ENCODE assay signal across 1 cellular context in genomic region chr16:20899503-20900298, GRCh38.
TF ChIP-seq lines count a peak whose summit lies in the region.

No MANE protein-coding gene starts in this region.

TF ChIP-seq in HepG2, 621 proteins besides CTCF, POLR2A, EP300 and RAD21 (continued from another document and continues in another):
- peak; percentile 7; the same call in 1 of the 2 replicates for TF ChIP-seq ZGPAT (CRISPR knock-in tag; IDR thresholded peaks at IDR 0.05)
- peak; percentile 52; the same call in 1 of the 2 replicates for TF ChIP-seq MXD3 (CRISPR knock-in tag; IDR thresholded peaks at IDR 0.05)
- no peak for TF ChIP-seq PRDM15 (CRISPR knock-in tag; IDR thresholded peaks at IDR 0.05)
- TF ChIP-seq, protein P1, sequence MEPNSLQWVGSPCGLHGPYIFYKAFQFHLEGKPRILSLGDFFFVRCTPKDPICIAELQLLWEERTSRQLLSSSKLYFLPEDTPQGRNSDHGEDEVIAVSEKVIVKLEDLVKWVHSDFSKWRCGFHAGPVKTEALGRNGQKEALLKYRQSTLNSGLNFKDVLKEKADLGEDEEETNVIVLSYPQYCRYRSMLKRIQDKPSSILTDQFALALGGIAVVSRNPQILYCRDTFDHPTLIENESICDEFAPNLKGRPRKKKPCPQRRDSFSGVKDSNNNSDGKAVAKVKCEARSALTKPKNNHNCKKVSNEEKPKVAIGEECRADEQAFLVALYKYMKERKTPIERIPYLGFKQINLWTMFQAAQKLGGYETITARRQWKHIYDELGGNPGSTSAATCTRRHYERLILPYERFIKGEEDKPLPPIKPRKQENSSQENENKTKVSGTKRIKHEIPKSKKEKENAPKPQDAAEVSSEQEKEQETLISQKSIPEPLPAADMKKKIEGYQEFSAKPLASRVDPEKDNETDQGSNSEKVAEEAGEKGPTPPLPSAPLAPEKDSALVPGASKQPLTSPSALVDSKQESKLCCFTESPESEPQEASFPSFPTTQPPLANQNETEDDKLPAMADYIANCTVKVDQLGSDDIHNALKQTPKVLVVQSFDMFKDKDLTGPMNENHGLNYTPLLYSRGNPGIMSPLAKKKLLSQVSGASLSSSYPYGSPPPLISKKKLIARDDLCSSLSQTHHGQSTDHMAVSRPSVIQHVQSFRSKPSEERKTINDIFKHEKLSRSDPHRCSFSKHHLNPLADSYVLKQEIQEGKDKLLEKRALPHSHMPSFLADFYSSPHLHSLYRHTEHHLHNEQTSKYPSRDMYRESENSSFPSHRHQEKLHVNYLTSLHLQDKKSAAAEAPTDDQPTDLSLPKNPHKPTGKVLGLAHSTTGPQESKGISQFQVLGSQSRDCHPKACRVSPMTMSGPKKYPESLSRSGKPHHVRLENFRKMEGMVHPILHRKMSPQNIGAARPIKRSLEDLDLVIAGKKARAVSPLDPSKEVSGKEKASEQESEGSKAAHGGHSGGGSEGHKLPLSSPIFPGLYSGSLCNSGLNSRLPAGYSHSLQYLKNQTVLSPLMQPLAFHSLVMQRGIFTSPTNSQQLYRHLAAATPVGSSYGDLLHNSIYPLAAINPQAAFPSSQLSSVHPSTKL (CRISPR knock-in tag; IDR thresholded peaks at IDR 0.05) = peak; percentile 49; the same call in 1 of the 2 replicates
- TF ChIP-seq ZC3H4 (CRISPR knock-in tag; IDR thresholded peaks at IDR 0.05; ENCODE audit: borderline replicate concordance) = no peak
- TF ChIP-seq KDM1A (CRISPR knock-in tag; IDR thresholded peaks at IDR 0.05) = no peak
- TF ChIP-seq ZNF274 (CRISPR knock-in tag; IDR thresholded peaks at IDR 0.05) = no peak; the same call in 1 of the 2 replicates
- TF ChIP-seq, protein P2, sequence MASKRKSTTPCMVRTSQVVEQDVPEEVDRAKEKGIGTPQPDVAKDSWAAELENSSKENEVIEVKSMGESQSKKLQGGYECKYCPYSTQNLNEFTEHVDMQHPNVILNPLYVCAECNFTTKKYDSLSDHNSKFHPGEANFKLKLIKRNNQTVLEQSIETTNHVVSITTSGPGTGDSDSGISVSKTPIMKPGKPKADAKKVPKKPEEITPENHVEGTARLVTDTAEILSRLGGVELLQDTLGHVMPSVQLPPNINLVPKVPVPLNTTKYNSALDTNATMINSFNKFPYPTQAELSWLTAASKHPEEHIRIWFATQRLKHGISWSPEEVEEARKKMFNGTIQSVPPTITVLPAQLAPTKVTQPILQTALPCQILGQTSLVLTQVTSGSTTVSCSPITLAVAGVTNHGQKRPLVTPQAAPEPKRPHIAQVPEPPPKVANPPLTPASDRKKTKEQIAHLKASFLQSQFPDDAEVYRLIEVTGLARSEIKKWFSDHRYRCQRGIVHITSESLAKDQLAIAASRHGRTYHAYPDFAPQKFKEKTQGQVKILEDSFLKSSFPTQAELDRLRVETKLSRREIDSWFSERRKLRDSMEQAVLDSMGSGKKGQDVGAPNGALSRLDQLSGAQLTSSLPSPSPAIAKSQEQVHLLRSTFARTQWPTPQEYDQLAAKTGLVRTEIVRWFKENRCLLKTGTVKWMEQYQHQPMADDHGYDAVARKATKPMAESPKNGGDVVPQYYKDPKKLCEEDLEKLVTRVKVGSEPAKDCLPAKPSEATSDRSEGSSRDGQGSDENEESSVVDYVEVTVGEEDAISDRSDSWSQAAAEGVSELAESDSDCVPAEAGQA (IDR thresholded peaks at IDR 0.05; ENCODE audit: low read depth) = no peak
- TF ChIP-seq, protein P2 (CRISPR knock-in tag; IDR thresholded peaks at IDR 0.05; ENCODE audit: borderline replicate concordance) = no peak
- TF ChIP-seq HOXA5 (CRISPR knock-in tag; IDR thresholded peaks at IDR 0.05) = no peak
- peak; percentile 77; the same call in 1 of the 2 replicates for TF ChIP-seq ZNF724P (CRISPR knock-in tag; IDR thresholded peaks at IDR 0.05; ENCODE audit: borderline replicate concordance)
- TF ChIP-seq MTA3 (CRISPR knock-in tag; IDR thresholded peaks at IDR 0.05) = no peak
- peak; percentile 46; the same call in 1 of the 2 replicates for TF ChIP-seq SRY (CRISPR knock-in tag; IDR thresholded peaks at IDR 0.05)
- peak; percentile 65; the same call in 1 of the 2 replicates for TF ChIP-seq ZIK1 (CRISPR knock-in tag; IDR thresholded peaks at IDR 0.05; ENCODE audit: borderline replicate concordance, low read depth)
- TF ChIP-seq, protein P3, sequence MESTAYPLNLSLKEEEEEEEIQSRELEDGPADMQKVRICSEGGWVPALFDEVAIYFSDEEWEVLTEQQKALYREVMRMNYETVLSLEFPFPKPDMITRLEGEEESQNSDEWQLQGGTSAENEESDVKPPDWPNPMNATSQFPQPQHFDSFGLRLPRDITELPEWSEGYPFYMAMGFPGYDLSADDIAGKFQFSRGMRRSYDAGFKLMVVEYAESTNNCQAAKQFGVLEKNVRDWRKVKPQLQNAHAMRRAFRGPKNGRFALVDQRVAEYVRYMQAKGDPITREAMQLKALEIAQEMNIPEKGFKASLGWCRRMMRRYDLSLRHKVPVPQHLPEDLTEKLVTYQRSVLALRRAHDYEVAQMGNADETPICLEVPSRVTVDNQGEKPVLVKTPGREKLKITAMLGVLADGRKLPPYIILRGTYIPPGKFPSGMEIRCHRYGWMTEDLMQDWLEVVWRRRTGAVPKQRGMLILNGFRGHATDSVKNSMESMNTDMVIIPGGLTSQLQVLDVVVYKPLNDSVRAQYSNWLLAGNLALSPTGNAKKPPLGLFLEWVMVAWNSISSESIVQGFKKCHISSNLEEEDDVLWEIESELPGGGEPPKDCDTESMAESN (CRISPR knock-in tag; conservative IDR thresholded peaks at IDR 0.05) = no peak; the same call in 1 of the 2 replicates
- TF ChIP-seq ZNF10 (CRISPR knock-in tag; IDR thresholded peaks at IDR 0.05; ENCODE audit: borderline replicate concordance, low read depth) = no peak
- 0 out of 2 replicates have a peak, but pooled peaks have one; percentile 84 for TF ChIP-seq PAWR (CRISPR knock-in tag; IDR thresholded peaks at IDR 0.05; ENCODE audit: borderline replicate concordance)
- peak; percentile 76; the same call in 1 of the 2 replicates for TF ChIP-seq ZSCAN31 (CRISPR knock-in tag; IDR thresholded peaks at IDR 0.05; ENCODE audit: low read depth)
- no peak for TF ChIP-seq ZNF552 (CRISPR knock-in tag; IDR thresholded peaks at IDR 0.05; ENCODE audit: borderline replicate concordance)
- 0 out of 2 replicates have a peak, but pooled peaks have one; percentile 24 for TF ChIP-seq KLF12 (CRISPR knock-in tag; IDR thresholded peaks at IDR 0.05; ENCODE audit: borderline replicate concordance)
- TF ChIP-seq, protein P4, sequence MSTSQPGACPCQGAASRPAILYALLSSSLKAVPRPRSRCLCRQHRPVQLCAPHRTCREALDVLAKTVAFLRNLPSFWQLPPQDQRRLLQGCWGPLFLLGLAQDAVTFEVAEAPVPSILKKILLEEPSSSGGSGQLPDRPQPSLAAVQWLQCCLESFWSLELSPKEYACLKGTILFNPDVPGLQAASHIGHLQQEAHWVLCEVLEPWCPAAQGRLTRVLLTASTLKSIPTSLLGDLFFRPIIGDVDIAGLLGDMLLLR (CRISPR knock-in tag; IDR thresholded peaks at IDR 0.05) = peak; percentile 62; the same call in 1 of the 2 replicates
- no peak for TF ChIP-seq MTA1 (CRISPR knock-in tag; IDR thresholded peaks at IDR 0.05; ENCODE audit: borderline replicate concordance)
- TF ChIP-seq, protein P5, sequence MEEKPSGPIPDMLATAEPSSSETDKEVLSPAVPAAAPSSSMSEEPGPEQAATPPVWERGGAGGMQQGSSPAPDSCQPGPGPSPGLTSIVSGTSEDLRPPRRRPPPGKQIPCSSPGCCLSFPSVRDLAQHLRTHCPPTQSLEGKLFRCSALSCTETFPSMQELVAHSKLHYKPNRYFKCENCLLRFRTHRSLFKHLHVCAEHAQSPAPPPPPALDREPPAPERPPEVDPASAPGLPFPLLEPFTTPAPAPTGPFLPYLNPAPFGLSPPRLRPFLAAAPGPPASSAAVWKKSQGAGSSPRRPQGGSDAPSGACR (CRISPR knock-in tag; IDR thresholded peaks at IDR 0.05) = no peak; the same call in 1 of the 2 replicates
- TF ChIP-seq CAMTA2 (CRISPR knock-in tag; IDR thresholded peaks at IDR 0.05; ENCODE audit: borderline replicate concordance) = no peak
- no peak for TF ChIP-seq ATF7 (IDR thresholded peaks at IDR 0.05)
- TF ChIP-seq ATF7 (CRISPR knock-in tag; IDR thresholded peaks at IDR 0.05) = peak; percentile 28; the same call in 1 of the 2 replicates
- no peak; the same call in 1 of the 2 replicates for TF ChIP-seq PAF1 (CRISPR knock-in tag; IDR thresholded peaks at IDR 0.05)
- TF ChIP-seq ZMAT3 (CRISPR knock-in tag; conservative IDR thresholded peaks at IDR 0.05) = peak; percentile 87
- peak; percentile 95 for TF ChIP-seq PATZ1 (CRISPR knock-in tag; IDR thresholded peaks at IDR 0.05)
- peak; percentile 58 for TF ChIP-seq FOXO1 (CRISPR knock-in tag; IDR thresholded peaks at IDR 0.05)
- no peak for TF ChIP-seq SKI (IDR thresholded peaks at IDR 0.05; ENCODE audit: partially characterized antibody)
- TF ChIP-seq ZSCAN22 (CRISPR knock-in tag; IDR thresholded peaks at IDR 0.05) = 0 out of 2 replicates have a peak, but pooled peaks have one; percentile 4
